Comparison of ENCODE assay signal across 7 cellular contexts in the genomic region with DNA sequence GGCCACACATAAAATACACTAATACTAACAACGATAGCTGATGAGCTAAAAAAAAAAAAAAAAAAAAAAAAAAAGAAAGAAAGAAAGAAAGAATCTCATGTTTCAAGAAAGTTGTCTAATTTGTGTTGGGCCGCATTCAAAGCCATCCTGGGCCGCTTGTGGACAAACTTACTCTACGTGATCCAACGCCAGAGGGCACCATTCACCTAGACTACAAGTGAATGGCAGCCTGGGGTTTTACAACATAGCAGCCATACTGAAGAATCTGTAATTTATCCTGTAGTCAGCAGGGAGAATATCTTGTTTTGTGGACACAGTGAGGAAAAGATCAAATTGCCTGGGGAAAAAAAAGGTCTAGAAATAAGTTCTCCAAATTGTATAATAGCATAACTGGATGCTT. TPM values are rescaled to one million over a fixed set of nuclear protein-coding genes. Genes with fewer than 3 reads are reported as not detected.
DNase-seq lines count a peak whose midpoint lies in the region; ATAC-seq and TF ChIP-seq lines count a peak whose summit lies in the region.

No MANE protein-coding gene starts in this region.

- H3K27me3 ChIP-seq in hepatocyte = no peaks in the 10 kb centered on the region

- no peaks in the 10 kb centered on the region for H3K9me2 ChIP-seq in hepatocyte (replicated peaks; ENCODE audit: insufficient read depth)

- H3K9me3 ChIP-seq in hepatocyte (ENCODE audit: low read depth) = peaks cover 4% of the 10 kb centered on the region

- peaks cover 14% of the 10 kb centered on the region for H3K9me3 Mint-ChIP-seq in activated naive CD8-positive, alpha-beta T cell treated with anti-CD3 and anti-CD28 coated beads, Interleukin-2, amount 50 U/mL, for 24 hours

- H3K4me1 ChIP-seq in hepatocyte (ENCODE audit: insufficient read depth) = no peaks in the 10 kb centered on the region

- peaks cover 14% of the 10 kb centered on the region for H3K36me3 Mint-ChIP-seq in activated naive CD8-positive, alpha-beta T cell treated with anti-CD3 and anti-CD28 coated beads, Interleukin-2, amount 50 U/mL, for 24 hours (ENCODE audit: low read depth)

- H3K4me1 Mint-ChIP-seq in activated naive CD8-positive, alpha-beta T cell treated with anti-CD3 and anti-CD28 coated beads, Interleukin-2, amount 50 U/mL, for 24 hours = no peaks in the 10 kb centered on the region

- H3K36me3 ChIP-seq in hepatocyte (replicated peaks; ENCODE audit: insufficient read depth, low read depth) = no peaks in the 10 kb centered on the region

- H3K27ac ChIP-seq in hepatocyte = no peak overlapping the region

- H3K27ac Mint-ChIP-seq in activated naive CD8-positive, alpha-beta T cell treated with anti-CD3 and anti-CD28 coated beads, Interleukin-2, amount 50 U/mL, for 24 hours = no peak overlapping the region

- H3K4me2 ChIP-seq in hepatocyte = no peak overlapping the region

- H3K79me2 ChIP-seq in hepatocyte = no peaks in the 10 kb centered on the region

- peak; percentile 85 for ATAC-seq in HG03342 (IDR thresholded peaks at IDR 0.05; ENCODE audit: unreplicated experiment)
- ATAC-seq in activated naive CD8-positive, alpha-beta T cell treated with anti-CD3 and anti-CD28 coated beads, Interleukin-2, amount 50 U/mL, for 24 hours = no peak
- ATAC-seq in HG02588 (IDR thresholded peaks at IDR 0.05; ENCODE audit: unreplicated experiment) = no peak

- no peak overlapping the region for H3K4me3 Mint-ChIP-seq in activated naive CD8-positive, alpha-beta T cell treated with anti-CD3 and anti-CD28 coated beads, Interleukin-2, amount 50 U/mL, for 24 hours

- H3K27me3 Mint-ChIP-seq in activated naive CD8-positive, alpha-beta T cell treated with anti-CD3 and anti-CD28 coated beads, Interleukin-2, amount 50 U/mL, for 24 hours = peaks cover 4% of the 10 kb centered on the region

- H3K4me3 ChIP-seq in hepatocyte = no peak overlapping the region

- 21% methylated on average over 5 of the region's 5 CpGs for WGBS in hepatocyte (ENCODE audit: low lambda C conversion rate, missing lambda C conversion rate)

- no peaks in the 10 kb centered on the region for H4K20me1 ChIP-seq in hepatocyte (ENCODE audit: insufficient read depth, poor library complexity, severe bottlenecking)

- DNase-seq in GM10266 (ENCODE audit: extremely low spot score) = peak; percentile 22
- peak; percentile 56 for DNase-seq in RKO (ENCODE audit: low spot score)
- DNase-seq in activated naive CD8-positive, alpha-beta T cell treated with anti-CD3 and anti-CD28 coated beads, Interleukin-2, amount 50 U/mL, for 24 hours = peak; percentile 53
- DNase-seq in hepatocyte (ENCODE audit: low spot score) = peak; percentile 91
- peak; percentile 59 for DNase-seq in stimulated activated CD4-positive, alpha-beta T cell treated with anti-CD3 and anti-CD28 coated beads, Interleukin-15, amount 100 ng/mL, for 24 hours

- no peak overlapping the region for H2AFZ ChIP-seq in hepatocyte

- TF ChIP-seq CTCF in GM10266 (IDR thresholded peaks at IDR 0.05; ENCODE audit: control insufficient read depth, insufficient read depth, low read depth, missing control alignments) (peak; percentile 58), hepatocyte (IDR thresholded peaks at IDR 0.05; ENCODE audit: poor library complexity) (peak; percentile 71)

RNA-seq across cellular contexts. Expression of gene CYP2J2, which starts 47.0 kb away (rescaled TPM):
- total RNA-seq in hepatocyte = 7.9 and 9.4 TPM in 2 replicates
- 2.7 and 6.1 TPM in 2 replicates for polyA plus RNA-seq in hepatocyte

Comparison
In these comparisons a context has a peak if more than half of its experiments do, and no peak if none do; other contexts are left out.
1. DNase-seq: peak in every context shown above with its lines; median percentile 91 in hepatocyte; 59 in stimulated activated CD4-positive, alpha-beta T cell treated with anti-CD3 and anti-CD28 coated beads, Interleukin-15, amount 100 ng/mL, for 24 hours; 56 in RKO; 53 in activated naive CD8-positive, alpha-beta T cell treated with anti-CD3 and anti-CD28 coated beads, Interleukin-2, amount 50 U/mL, for 24 hours; 22 in GM10266.